Comparison of ENCODE assay signal across 1 cellular context in genomic region chr9:129737479-129738269, GRCh38.
TF ChIP-seq lines count a peak whose summit lies in the region.

No MANE protein-coding gene starts in this region.

TF ChIP-seq in HepG2, 621 proteins besides CTCF, POLR2A, EP300 and RAD21 (continued from another document and continues in another):
- no peak for TF ChIP-seq RERE (CRISPR knock-in tag; IDR thresholded peaks at IDR 0.05; ENCODE audit: low read depth)
- no peak for TF ChIP-seq CREM (IDR thresholded peaks at IDR 0.05)
- TF ChIP-seq CREM (CRISPR knock-in tag; IDR thresholded peaks at IDR 0.05), result no peak
- no peak for TF ChIP-seq TBX3 (IDR thresholded peaks at IDR 0.05; ENCODE audit: borderline replicate concordance)
- TF ChIP-seq GATAD1 (CRISPR knock-in tag; IDR thresholded peaks at IDR 0.05), result no peak
- TF ChIP-seq BORCS8-MEF2B (CRISPR knock-in tag; IDR thresholded peaks at IDR 0.05), result peak; percentile 62; the same call in 1 of the 2 replicates
- TF ChIP-seq ZNF784 (CRISPR knock-in tag; IDR thresholded peaks at IDR 0.05; ENCODE audit: borderline replicate concordance), result no peak
- TF ChIP-seq THAP8 (CRISPR knock-in tag; IDR thresholded peaks at IDR 0.05; ENCODE audit: borderline replicate concordance), result no peak
- TF ChIP-seq RFX1 (IDR thresholded peaks at IDR 0.05), result no peak
- TF ChIP-seq ZNF512 (CRISPR knock-in tag; IDR thresholded peaks at IDR 0.05), result no peak
- no peak for TF ChIP-seq ZNF619 (CRISPR knock-in tag; IDR thresholded peaks at IDR 0.05)
- no peak for TF ChIP-seq ISL2 (CRISPR knock-in tag; IDR thresholded peaks at IDR 0.05)
- TF ChIP-seq ZNF33B (CRISPR knock-in tag; IDR thresholded peaks at IDR 0.05), result no peak
- TF ChIP-seq ZNF687 (CRISPR knock-in tag; IDR thresholded peaks at IDR 0.05), result peak; percentile 68
- no peak; the same call in 1 of the 2 replicates for TF ChIP-seq ZBTB7A (CRISPR knock-in tag; IDR thresholded peaks at IDR 0.05)
- no peak for TF ChIP-seq MXI1 (IDR thresholded peaks at IDR 0.05; ENCODE audit: borderline replicate concordance, low read depth, low read length)
- no peak for TF ChIP-seq TARDBP (CRISPR knock-in tag; IDR thresholded peaks at IDR 0.05)
- TF ChIP-seq KDM1A (CRISPR knock-in tag; IDR thresholded peaks at IDR 0.05), result no peak
- TF ChIP-seq ZNF331 (CRISPR knock-in tag; IDR thresholded peaks at IDR 0.05), result no peak; the same call in 1 of the 2 replicates
- no peak for TF ChIP-seq ZNF646 (CRISPR knock-in tag; IDR thresholded peaks at IDR 0.05)
- no peak for TF ChIP-seq CREB3 (CRISPR knock-in tag; IDR thresholded peaks at IDR 0.05)
- TF ChIP-seq HDAC2 (CRISPR knock-in tag; IDR thresholded peaks at IDR 0.05), result no peak
- TF ChIP-seq RFXAP (CRISPR knock-in tag; IDR thresholded peaks at IDR 0.05; ENCODE audit: borderline replicate concordance), result no peak
- TF ChIP-seq SMAD1 (CRISPR knock-in tag; IDR thresholded peaks at IDR 0.05; ENCODE audit: borderline replicate concordance, low read depth), result peak; percentile 51; the same call in 1 of the 2 replicates
- TF ChIP-seq TFDP1 (CRISPR knock-in tag; IDR thresholded peaks at IDR 0.05; ENCODE audit: borderline replicate concordance), result no peak
- no peak for TF ChIP-seq NFATC3 (CRISPR knock-in tag; IDR thresholded peaks at IDR 0.05)
- TF ChIP-seq PRPF4 (IDR thresholded peaks at IDR 0.05; ENCODE audit: low read depth, low read length, poor library complexity, severe bottlenecking), result no peak
- no peak for TF ChIP-seq HINFP (CRISPR knock-in tag; IDR thresholded peaks at IDR 0.05; ENCODE audit: low read depth)
- TF ChIP-seq SIN3A (IDR thresholded peaks at IDR 0.05; ENCODE audit: borderline replicate concordance, low read depth, low read length), result no peak
- no peak for TF ChIP-seq MAZ (IDR thresholded peaks at IDR 0.05; ENCODE audit: borderline replicate concordance, low read depth, low read length)
- no peak for TF ChIP-seq MAZ (CRISPR knock-in tag; IDR thresholded peaks at IDR 0.05; ENCODE audit: low read depth)
- no peak for TF ChIP-seq MAF1 (CRISPR knock-in tag; IDR thresholded peaks at IDR 0.05; ENCODE audit: borderline replicate concordance)
- peak; percentile 48 for TF ChIP-seq AGO1 (IDR thresholded peaks at IDR 0.05; ENCODE audit: low read depth, low read length, poor library complexity, severe bottlenecking)
